Comparison of ENCODE assay signal across 14 cellular contexts in the genomic region with DNA sequence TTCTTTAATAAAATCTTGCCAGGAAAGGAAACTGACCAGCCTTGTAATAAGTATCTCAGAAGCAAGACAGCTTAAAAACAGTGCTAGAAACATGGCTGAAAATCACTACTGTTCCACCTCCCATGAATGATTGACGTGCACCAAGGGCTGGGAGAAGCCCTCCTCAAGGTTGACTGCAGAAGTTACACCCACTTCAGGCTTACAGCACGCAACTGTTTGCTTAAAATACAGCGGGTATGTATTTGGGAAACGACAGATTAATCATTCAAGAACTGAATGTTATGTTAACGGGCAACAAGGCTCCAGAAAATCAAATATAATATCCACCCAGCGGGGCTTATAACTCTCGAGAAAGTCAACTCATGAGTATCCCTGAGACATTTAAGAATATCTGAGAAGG. TPM values are rescaled to one million over a fixed set of nuclear protein-coding genes. Genes with fewer than 3 reads are reported as not detected.
"Had no signal": no experiment of that assay in that cellular context is flagged by ENCODE, and none has a peak within 500 bp of the region (broad histone marks: within the 10 kb centered on the region; RNA-seq: fewer than 3 reads in every experiment).

No MANE protein-coding gene starts in this region.

- H3K36me3 ChIP-seq: ascending aorta, heart right ventricle, WERI-Rb-1 had no signal

- DNase-seq: activated CD4-positive, alpha-beta T cell treated with anti-CD3 and anti-CD28 coated beads for 36 hours; activated CD8-positive, alpha-beta memory T cell treated with anti-CD3 and anti-CD28 coated beads, Interleukin-2, amount 50 U/mL, for 4 hours; activated CD8-positive, alpha-beta T cell treated with anti-CD3 and anti-CD28 coated beads for 36 hours; activated gamma-delta T cell treated with Interleukin-2 at 50 U/mL for 16 hours; activated T-cell treated with anti-CD3 and anti-CD28 coated beads, Interleukin-2, amount 50 U/mL, for 72 hours; foreskin melanocyte; heart right ventricle; islet precursor cell; midbrain; naive B cell; T-helper 9 cell; tibial artery; WERI-Rb-1 had no signal

- H3K4me3 ChIP-seq: ascending aorta, heart right ventricle, tibial artery had no signal

- H3K27ac ChIP-seq: heart right ventricle, tibial artery, WERI-Rb-1 had no signal

- H3K9me3 ChIP-seq: ascending aorta, tibial artery had no signal

- H3K27me3 ChIP-seq: ascending aorta, heart right ventricle, tibial artery had no signal

RNA-seq across cellular contexts. Expression of a gene that starts 22.1 kb away (rescaled TPM):
- total RNA-seq: activated CD4-positive, alpha-beta T cell treated with anti-CD3 and anti-CD28 coated beads for 36 hours; activated CD8-positive, alpha-beta T cell treated with anti-CD3 and anti-CD28 coated beads for 36 hours; activated T-cell treated with anti-CD3 and anti-CD28 coated beads, Interleukin-2, amount 50 U/mL, for 72 hours had no signal
